8 cellular contexts compared by ENCODE assay signal in genomic region chr7:139035588-139036353, GRCh38. TPM values are rescaled to one million over a fixed set of nuclear protein-coding genes. Genes with fewer than 3 reads are reported as not detected.
DNase-seq lines count a peak whose midpoint lies in the region; ATAC-seq lines count a peak whose summit lies in the region.

TSS of gene ZC3HAV1L (minus strand) at chr7:139036042. CDS start at chr7:139036017, 25 bp downstream.

- DNase-seq in AG08396 (ENCODE audit: low spot score) (peak; percentile 90), NCI-H2171 treated with DMSO at 0.1 percent for 48 hours (lab: John Stamatoyannopoulos, UW) (peak; percentile 76), lung microvascular endothelial cell (ENCODE audit: low read depth in 2 of 2) (peak; percentile 72 to 86)
- peak; percentile 28 to 35 for DNase-seq in activated CD4-positive, alpha-beta T cell treated with anti-CD3 and anti-CD28 coated beads, Interleukin-2, amount 50 U/mL, for 24 hours (ENCODE audit: low read depth in 1 of 2, low spot score in 1 of 2)
- DNase-seq in effector memory CD4-positive, alpha-beta T cell: no peak
- peak; percentile 17 for DNase-seq in stimulated activated CD8-positive, alpha-beta memory T cell treated with anti-CD3 and anti-CD28 coated beads, Interleukin-7, amount 100 ng/mL, for 24 hours (ENCODE audit: low read depth)

- no peaks in the 10 kb centered on the region for H3K36me3 ChIP-seq in effector memory CD4-positive, alpha-beta T cell (ENCODE audit: control insufficient read depth, insufficient read depth, low read length)

- peaks cover 11% of the 10 kb centered on the region for H3K4me1 ChIP-seq in effector memory CD4-positive, alpha-beta T cell (ENCODE audit: control insufficient read depth, insufficient read depth, low read length, poor library complexity, severe bottlenecking)

- no peak within 1 kb of the TSS for H3K27ac ChIP-seq in effector memory CD4-positive, alpha-beta T cell (ENCODE audit: insufficient read depth, low read length, poor library complexity, severe bottlenecking)

- no peaks in the 10 kb centered on the region for H3K27me3 ChIP-seq in effector memory CD4-positive, alpha-beta T cell (replicated peaks; ENCODE audit: control insufficient read depth, insufficient read depth, low read length, poor library complexity, severe bottlenecking)

- ATAC-seq in GM18858 (IDR thresholded peaks at IDR 0.05; ENCODE audit: unreplicated experiment) (peak; percentile 82), HG03045 (IDR thresholded peaks at IDR 0.05; ENCODE audit: unreplicated experiment) (peak; percentile 81)

- peak within 1 kb of the TSS; percentile 76 for H3K4me3 ChIP-seq in effector memory CD4-positive, alpha-beta T cell (ENCODE audit: insufficient read depth, low read depth, low read length, poor library complexity, severe bottlenecking)

- H3K9me3 ChIP-seq in effector memory CD4-positive, alpha-beta T cell (ENCODE audit: control insufficient read depth, low read length): no peaks in the 10 kb centered on the region

RNA-seq across cellular contexts. Expression of gene ZC3HAV1L, which starts in this region (rescaled TPM):
- 11.1 and 16.1 TPM in 2 replicates for total RNA-seq in lung microvascular endothelial cell

Comparison
In these comparisons a context has a peak if more than half of its experiments do, and no peak if none do; other contexts are left out.
1. DNase-seq: peak in AG08396 (single experiment), NCI-H2171 treated with DMSO at 0.1 percent for 48 hours (single experiment), activated CD4-positive, alpha-beta T cell treated with anti-CD3 and anti-CD28 coated beads, Interleukin-2, amount 50 U/mL, for 24 hours (2 of 2), lung microvascular endothelial cell (2 of 2) and stimulated activated CD8-positive, alpha-beta memory T cell treated with anti-CD3 and anti-CD28 coated beads, Interleukin-7, amount 100 ng/mL, for 24 hours (single experiment); none in effector memory CD4-positive, alpha-beta T cell (0 of 3).